In genomic region chr9:26426732-26427131, GRCh38 we compare ENCODE assay signal across 1 cellular context.
TF ChIP-seq lines count a peak whose summit lies in the region.

No MANE protein-coding gene starts in this region.

TF ChIP-seq in GM23338, 12 proteins besides CTCF, POLR2A, EP300 and RAD21 (continued from another document):
- TF ChIP-seq REST (IDR thresholded peaks at IDR 0.05; ENCODE audit: unreplicated experiment) (no peak), ZNF462 (CRISPR knock-in tag; IDR thresholded peaks at IDR 0.05) (no peak), ZNF114 (CRISPR knock-in tag; IDR thresholded peaks at IDR 0.05) (no peak), STAT1 (IDR thresholded peaks at IDR 0.05; ENCODE audit: unreplicated experiment) (no peak), ETS1 (IDR thresholded peaks at IDR 0.05) (no peak), JUNB (IDR thresholded peaks at IDR 0.05; ENCODE audit: unreplicated experiment) (no peak), ZNF331 (CRISPR knock-in tag; IDR thresholded peaks at IDR 0.05; ENCODE audit: low read depth) (no peak), CREB1 (CRISPR knock-in tag; IDR thresholded peaks at IDR 0.05; ENCODE audit: low read depth) (no peak), POLR2AphosphoS5 (IDR thresholded peaks at IDR 0.05; ENCODE audit: low read depth) (no peak), EZH2 (IDR thresholded peaks at IDR 0.05; ENCODE audit: low read depth, unreplicated experiment) (no peak), EZH2phosphoT487 (IDR thresholded peaks at IDR 0.05; ENCODE audit: unreplicated experiment) (no peak)
